1 cellular context compared by ENCODE assay signal in the genomic region with DNA sequence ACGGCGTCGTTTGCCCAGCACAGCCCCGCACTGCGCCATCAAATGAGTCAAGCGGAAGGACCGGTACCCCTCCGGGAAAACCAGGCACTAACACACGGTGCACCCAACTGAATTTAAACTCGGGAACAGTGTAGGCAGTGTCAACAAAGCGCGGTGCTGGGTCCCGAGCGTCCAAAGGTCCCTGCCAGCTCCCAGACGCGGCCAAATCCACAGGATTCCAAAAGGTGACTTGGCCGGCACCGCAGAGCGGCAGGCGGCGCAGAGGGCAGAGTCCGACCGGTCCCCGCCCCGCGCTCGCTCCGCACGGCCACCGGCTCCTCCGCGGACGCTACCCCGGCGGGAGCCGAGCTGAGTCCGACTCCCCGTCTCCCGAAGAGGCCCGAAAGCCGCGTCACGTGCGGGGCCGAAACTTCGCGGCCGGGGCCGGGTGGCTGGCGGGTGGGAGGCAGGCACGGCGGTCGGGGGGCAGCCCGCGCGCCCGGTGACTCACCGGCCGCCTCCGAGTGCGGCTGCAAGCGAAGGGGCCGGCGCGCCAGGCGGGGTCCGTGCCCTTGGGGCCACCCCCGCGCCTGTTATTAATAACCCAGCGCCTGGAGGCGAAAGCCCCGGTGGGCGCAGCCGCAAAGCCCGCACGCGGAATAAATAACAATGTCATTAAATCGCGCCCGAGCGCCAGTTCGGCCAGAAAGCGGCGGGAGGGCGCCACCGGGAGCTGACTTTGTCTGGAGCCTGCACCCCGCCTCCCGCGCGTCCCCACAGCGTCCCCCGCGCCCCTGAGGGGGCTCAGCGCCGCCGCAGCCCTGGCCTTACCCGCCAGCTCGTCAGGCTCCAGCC.
A peak's percentile ranks its signal among the peaks of the same experiment; 100 is the strongest.
TF ChIP-seq lines count a peak whose summit lies in the region.

No MANE protein-coding gene starts in this region.

TF ChIP-seq in HepG2, 621 proteins besides CTCF, POLR2A, EP300 and RAD21 (continued from another document and continues in another):
- TF ChIP-seq MAFK (conservative IDR thresholded peaks at IDR 0.05 in 1 of 2, IDR thresholded peaks at IDR 0.05 in 1 of 2; ENCODE audit: low read length in 2 of 2): no peak
- TF ChIP-seq GZF1 (CRISPR knock-in tag; IDR thresholded peaks at IDR 0.05): 0 out of 2 replicates have a peak, but pooled peaks have one; percentile 31
- TF ChIP-seq ZNF777 (CRISPR knock-in tag; IDR thresholded peaks at IDR 0.05): 0 out of 2 replicates have a peak, but pooled peaks have one; percentile 18
- TF ChIP-seq PAWR (CRISPR knock-in tag; IDR thresholded peaks at IDR 0.05; ENCODE audit: borderline replicate concordance): no peak
- TF ChIP-seq, protein P1, sequence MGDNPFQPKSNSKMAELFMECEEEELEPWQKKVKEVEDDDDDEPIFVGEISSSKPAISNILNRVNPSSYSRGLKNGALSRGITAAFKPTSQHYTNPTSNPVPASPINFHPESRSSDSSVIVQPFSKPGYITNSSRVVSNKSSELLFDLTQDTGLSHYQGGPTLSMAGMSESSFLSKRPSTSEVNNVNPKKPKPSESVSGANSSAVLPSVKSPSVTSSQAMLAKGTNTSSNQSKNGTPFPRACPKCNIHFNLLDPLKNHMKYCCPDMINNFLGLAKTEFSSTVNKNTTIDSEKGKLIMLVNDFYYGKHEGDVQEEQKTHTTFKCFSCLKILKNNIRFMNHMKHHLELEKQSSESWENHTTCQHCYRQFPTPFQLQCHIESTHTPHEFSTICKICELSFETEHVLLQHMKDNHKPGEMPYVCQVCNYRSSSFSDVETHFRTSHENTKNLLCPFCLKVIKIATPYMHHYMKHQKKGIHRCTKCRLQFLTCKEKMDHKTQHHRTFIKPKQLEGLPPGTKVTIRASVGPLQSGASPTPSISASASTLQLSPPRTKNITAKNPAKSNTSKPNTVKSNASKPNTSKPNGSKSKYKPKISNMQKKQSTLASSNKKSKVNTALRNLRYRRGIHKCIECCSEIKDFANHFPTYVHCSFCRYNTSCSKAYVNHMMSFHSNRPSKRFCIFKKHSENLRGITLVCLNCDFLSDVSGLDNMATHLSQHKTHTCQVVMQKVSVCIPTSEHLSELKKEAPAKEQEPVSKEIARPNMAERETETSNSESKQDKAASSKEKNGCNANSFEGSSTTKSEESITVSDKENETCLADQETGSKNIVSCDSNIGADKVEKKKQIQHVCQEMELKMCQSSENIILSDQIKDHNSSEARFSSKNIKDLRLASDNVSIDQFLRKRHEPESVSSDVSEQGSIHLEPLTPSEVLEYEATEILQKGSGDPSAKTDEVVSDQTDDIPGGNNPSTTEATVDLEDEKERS (CRISPR knock-in tag; IDR thresholded peaks at IDR 0.05): 0 out of 2 replicates have a peak, but pooled peaks have one; percentile 44
- TF ChIP-seq, protein P2, sequence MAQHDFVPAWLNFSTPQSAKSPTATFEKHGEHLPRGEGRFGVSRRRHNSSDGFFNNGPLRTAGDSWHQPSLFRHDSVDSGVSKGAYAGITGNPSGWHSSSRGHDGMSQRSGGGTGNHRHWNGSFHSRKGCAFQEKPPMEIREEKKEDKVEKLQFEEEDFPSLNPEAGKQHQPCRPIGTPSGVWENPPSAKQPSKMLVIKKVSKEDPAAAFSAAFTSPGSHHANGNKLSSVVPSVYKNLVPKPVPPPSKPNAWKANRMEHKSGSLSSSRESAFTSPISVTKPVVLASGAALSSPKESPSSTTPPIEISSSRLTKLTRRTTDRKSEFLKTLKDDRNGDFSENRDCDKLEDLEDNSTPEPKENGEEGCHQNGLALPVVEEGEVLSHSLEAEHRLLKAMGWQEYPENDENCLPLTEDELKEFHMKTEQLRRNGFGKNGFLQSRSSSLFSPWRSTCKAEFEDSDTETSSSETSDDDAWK (CRISPR knock-in tag; IDR thresholded peaks at IDR 0.05): no peak
- TF ChIP-seq WIZ (CRISPR knock-in tag; IDR thresholded peaks at IDR 0.05): 0 out of 2 replicates have a peak, but pooled peaks have one; percentile 23
- TF ChIP-seq ZMAT3 (CRISPR knock-in tag; conservative IDR thresholded peaks at IDR 0.05): peak; percentile 72; the same call in 1 of the 2 replicates
- no peak for TF ChIP-seq ZNF569 (CRISPR knock-in tag; IDR thresholded peaks at IDR 0.05; ENCODE audit: borderline replicate concordance)
- TF ChIP-seq EZH2 (conservative IDR thresholded peaks at IDR 0.05; ENCODE audit: low read depth, low read length): no peak
- TF ChIP-seq KMT2B (CRISPR knock-in tag; IDR thresholded peaks at IDR 0.05): peak; percentile 60
- TF ChIP-seq GATAD2A (CRISPR knock-in tag; IDR thresholded peaks at IDR 0.05): peak; percentile 56
- TF ChIP-seq ZNF263 (CRISPR knock-in tag; IDR thresholded peaks at IDR 0.05): peak; percentile 63
- TF ChIP-seq FOXJ3 (CRISPR knock-in tag; IDR thresholded peaks at IDR 0.05; ENCODE audit: borderline replicate concordance): peak; percentile 53; the same call in 1 of the 2 replicates
- TF ChIP-seq ZNF670 (CRISPR knock-in tag; IDR thresholded peaks at IDR 0.05; ENCODE audit: borderline replicate concordance): no peak
- TF ChIP-seq ZNF772 (CRISPR knock-in tag; IDR thresholded peaks at IDR 0.05): peak; percentile 84
- no peak for TF ChIP-seq NFE2 (CRISPR knock-in tag; IDR thresholded peaks at IDR 0.05)
- peak; percentile 80 for TF ChIP-seq RXRA (CRISPR knock-in tag; IDR thresholded peaks at IDR 0.05)
- TF ChIP-seq ZKSCAN8 (CRISPR knock-in tag; IDR thresholded peaks at IDR 0.05; ENCODE audit: borderline replicate concordance): no peak
- TF ChIP-seq, protein P3, sequence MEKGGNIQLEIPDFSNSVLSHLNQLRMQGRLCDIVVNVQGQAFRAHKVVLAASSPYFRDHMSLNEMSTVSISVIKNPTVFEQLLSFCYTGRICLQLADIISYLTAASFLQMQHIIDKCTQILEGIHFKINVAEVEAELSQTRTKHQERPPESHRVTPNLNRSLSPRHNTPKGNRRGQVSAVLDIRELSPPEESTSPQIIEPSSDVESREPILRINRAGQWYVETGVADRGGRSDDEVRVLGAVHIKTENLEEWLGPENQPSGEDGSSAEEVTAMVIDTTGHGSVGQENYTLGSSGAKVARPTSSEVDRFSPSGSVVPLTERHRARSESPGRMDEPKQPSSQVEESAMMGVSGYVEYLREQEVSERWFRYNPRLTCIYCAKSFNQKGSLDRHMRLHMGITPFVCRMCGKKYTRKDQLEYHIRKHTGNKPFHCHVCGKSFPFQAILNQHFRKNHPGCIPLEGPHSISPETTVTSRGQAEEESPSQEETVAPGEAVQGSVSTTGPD (CRISPR knock-in tag; IDR thresholded peaks at IDR 0.05): 0 out of 2 replicates have a peak, but pooled peaks have one; percentile 39
- peak; percentile 52 for TF ChIP-seq CREM (IDR thresholded peaks at IDR 0.05)
- TF ChIP-seq CREM (CRISPR knock-in tag; IDR thresholded peaks at IDR 0.05): no peak
- peak; percentile 43; the same call in 1 of the 2 replicates for TF ChIP-seq ZNF331 (CRISPR knock-in tag; IDR thresholded peaks at IDR 0.05)
- TF ChIP-seq ZNF3 (CRISPR knock-in tag; IDR thresholded peaks at IDR 0.05): no peak
- TF ChIP-seq, protein P4, sequence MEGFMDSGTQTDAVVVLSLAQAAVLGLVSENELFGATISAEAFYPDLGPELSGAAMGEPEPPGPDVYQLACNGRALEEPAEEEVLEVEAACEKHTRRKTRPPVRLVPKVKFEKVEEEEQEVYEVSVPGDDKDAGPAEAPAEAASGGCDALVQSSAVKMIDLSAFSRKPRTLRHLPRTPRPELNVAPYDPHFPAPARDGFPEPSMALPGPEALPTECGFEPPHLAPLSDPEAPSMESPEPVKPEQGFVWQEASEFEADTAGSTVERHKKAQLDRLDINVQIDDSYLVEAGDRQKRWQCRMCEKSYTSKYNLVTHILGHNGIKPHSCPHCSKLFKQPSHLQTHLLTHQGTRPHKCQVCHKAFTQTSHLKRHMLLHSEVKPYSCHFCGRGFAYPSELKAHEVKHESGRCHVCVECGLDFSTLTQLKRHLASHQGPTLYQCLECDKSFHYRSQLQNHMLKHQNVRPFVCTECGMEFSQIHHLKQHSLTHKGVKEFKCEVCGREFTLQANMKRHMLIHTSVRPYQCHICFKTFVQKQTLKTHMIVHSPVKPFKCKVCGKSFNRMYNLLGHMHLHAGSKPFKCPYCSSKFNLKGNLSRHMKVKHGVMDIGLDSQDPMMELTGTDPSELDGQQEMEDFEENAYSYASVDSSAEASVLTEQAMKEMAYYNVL (CRISPR knock-in tag; IDR thresholded peaks at IDR 0.05; ENCODE audit: borderline replicate concordance): peak; percentile 58; the same call in 1 of the 2 replicates
- TF ChIP-seq, protein P5, sequence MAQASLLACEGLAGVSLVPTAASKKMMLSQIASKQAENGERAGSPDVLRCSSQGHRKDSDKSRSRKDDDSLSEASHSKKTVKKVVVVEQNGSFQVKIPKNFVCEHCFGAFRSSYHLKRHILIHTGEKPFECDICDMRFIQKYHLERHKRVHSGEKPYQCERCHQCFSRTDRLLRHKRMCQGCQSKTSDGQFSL (CRISPR knock-in tag; IDR thresholded peaks at IDR 0.05): peak; percentile 42; the same call in 1 of the 2 replicates
- TF ChIP-seq ZSCAN25 (CRISPR knock-in tag; IDR thresholded peaks at IDR 0.05): peak; percentile 43; the same call in 1 of the 2 replicates
- TF ChIP-seq ZNF12 (CRISPR knock-in tag; IDR thresholded peaks at IDR 0.05): peak; percentile 70; the same call in 1 of the 2 replicates
- no peak for TF ChIP-seq ZNF850 (CRISPR knock-in tag; conservative IDR thresholded peaks at IDR 0.05)
- TF ChIP-seq, protein P6, sequence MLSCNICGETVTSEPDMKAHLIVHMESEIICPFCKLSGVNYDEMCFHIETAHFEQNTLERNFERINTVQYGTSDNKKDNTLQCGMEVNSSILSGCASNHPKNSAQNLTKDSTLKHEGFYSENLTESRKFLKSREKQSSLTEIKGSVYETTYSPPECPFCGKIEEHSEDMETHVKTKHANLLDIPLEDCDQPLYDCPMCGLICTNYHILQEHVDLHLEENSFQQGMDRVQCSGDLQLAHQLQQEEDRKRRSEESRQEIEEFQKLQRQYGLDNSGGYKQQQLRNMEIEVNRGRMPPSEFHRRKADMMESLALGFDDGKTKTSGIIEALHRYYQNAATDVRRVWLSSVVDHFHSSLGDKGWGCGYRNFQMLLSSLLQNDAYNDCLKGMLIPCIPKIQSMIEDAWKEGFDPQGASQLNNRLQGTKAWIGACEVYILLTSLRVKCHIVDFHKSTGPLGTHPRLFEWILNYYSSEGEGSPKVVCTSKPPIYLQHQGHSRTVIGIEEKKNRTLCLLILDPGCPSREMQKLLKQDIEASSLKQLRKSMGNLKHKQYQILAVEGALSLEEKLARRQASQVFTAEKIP (CRISPR knock-in tag; IDR thresholded peaks at IDR 0.05; ENCODE audit: borderline replicate concordance): no peak
- TF ChIP-seq, protein P7, sequence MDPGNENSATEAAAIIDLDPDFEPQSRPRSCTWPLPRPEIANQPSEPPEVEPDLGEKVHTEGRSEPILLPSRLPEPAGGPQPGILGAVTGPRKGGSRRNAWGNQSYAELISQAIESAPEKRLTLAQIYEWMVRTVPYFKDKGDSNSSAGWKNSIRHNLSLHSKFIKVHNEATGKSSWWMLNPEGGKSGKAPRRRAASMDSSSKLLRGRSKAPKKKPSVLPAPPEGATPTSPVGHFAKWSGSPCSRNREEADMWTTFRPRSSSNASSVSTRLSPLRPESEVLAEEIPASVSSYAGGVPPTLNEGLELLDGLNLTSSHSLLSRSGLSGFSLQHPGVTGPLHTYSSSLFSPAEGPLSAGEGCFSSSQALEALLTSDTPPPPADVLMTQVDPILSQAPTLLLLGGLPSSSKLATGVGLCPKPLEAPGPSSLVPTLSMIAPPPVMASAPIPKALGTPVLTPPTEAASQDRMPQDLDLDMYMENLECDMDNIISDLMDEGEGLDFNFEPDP (CRISPR knock-in tag; conservative IDR thresholded peaks at IDR 0.05): no peak
- no peak for TF ChIP-seq REXO4 (CRISPR knock-in tag; IDR thresholded peaks at IDR 0.05; ENCODE audit: borderline replicate concordance)
- peak; percentile 62; the same call in 1 of the 2 replicates for TF ChIP-seq ZNF766 (CRISPR knock-in tag; IDR thresholded peaks at IDR 0.05; ENCODE audit: borderline replicate concordance)
- no peak for TF ChIP-seq ZNF557 (CRISPR knock-in tag; IDR thresholded peaks at IDR 0.05)
- no peak for TF ChIP-seq MLLT10 (CRISPR knock-in tag; IDR thresholded peaks at IDR 0.05)
- TF ChIP-seq ZNF549 (CRISPR knock-in tag; IDR thresholded peaks at IDR 0.05): no peak; the same call in 1 of the 2 replicates
- TF ChIP-seq ZBTB1 (CRISPR knock-in tag; IDR thresholded peaks at IDR 0.05; ENCODE audit: borderline replicate concordance): no peak
- TF ChIP-seq RBAK (CRISPR knock-in tag; IDR thresholded peaks at IDR 0.05): no peak
- TF ChIP-seq, protein P8, sequence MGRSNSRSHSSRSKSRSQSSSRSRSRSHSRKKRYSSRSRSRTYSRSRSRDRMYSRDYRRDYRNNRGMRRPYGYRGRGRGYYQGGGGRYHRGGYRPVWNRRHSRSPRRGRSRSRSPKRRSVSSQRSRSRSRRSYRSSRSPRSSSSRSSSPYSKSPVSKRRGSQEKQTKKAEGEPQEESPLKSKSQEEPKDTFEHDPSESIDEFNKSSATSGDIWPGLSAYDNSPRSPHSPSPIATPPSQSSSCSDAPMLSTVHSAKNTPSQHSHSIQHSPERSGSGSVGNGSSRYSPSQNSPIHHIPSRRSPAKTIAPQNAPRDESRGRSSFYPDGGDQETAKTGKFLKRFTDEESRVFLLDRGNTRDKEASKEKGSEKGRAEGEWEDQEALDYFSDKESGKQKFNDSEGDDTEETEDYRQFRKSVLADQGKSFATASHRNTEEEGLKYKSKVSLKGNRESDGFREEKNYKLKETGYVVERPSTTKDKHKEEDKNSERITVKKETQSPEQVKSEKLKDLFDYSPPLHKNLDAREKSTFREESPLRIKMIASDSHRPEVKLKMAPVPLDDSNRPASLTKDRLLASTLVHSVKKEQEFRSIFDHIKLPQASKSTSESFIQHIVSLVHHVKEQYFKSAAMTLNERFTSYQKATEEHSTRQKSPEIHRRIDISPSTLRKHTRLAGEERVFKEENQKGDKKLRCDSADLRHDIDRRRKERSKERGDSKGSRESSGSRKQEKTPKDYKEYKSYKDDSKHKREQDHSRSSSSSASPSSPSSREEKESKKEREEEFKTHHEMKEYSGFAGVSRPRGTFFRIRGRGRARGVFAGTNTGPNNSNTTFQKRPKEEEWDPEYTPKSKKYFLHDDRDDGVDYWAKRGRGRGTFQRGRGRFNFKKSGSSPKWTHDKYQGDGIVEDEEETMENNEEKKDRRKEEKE (IDR thresholded peaks at IDR 0.05): no peak
- TF ChIP-seq ZNF589 (CRISPR knock-in tag; conservative IDR thresholded peaks at IDR 0.05): no peak
- no peak for TF ChIP-seq ZFAT (CRISPR knock-in tag; conservative IDR thresholded peaks at IDR 0.05)
- TF ChIP-seq, protein P9, sequence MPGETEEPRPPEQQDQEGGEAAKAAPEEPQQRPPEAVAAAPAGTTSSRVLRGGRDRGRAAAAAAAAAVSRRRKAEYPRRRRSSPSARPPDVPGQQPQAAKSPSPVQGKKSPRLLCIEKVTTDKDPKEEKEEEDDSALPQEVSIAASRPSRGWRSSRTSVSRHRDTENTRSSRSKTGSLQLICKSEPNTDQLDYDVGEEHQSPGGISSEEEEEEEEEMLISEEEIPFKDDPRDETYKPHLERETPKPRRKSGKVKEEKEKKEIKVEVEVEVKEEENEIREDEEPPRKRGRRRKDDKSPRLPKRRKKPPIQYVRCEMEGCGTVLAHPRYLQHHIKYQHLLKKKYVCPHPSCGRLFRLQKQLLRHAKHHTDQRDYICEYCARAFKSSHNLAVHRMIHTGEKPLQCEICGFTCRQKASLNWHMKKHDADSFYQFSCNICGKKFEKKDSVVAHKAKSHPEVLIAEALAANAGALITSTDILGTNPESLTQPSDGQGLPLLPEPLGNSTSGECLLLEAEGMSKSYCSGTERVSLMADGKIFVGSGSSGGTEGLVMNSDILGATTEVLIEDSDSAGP (CRISPR knock-in tag; IDR thresholded peaks at IDR 0.05; ENCODE audit: borderline replicate concordance): peak; percentile 91
- no peak for TF ChIP-seq ZNF75D (CRISPR knock-in tag; IDR thresholded peaks at IDR 0.05; ENCODE audit: borderline replicate concordance)
- TF ChIP-seq JARID2 (CRISPR knock-in tag; IDR thresholded peaks at IDR 0.05; ENCODE audit: insufficient replicate concordance): no peak
- peak; percentile 53; the same call in 1 of the 2 replicates for TF ChIP-seq KLF15 (CRISPR knock-in tag; IDR thresholded peaks at IDR 0.05; ENCODE audit: borderline replicate concordance)
- TF ChIP-seq ERF (CRISPR knock-in tag; IDR thresholded peaks at IDR 0.05): peak; percentile 67
